In the genomic region with DNA sequence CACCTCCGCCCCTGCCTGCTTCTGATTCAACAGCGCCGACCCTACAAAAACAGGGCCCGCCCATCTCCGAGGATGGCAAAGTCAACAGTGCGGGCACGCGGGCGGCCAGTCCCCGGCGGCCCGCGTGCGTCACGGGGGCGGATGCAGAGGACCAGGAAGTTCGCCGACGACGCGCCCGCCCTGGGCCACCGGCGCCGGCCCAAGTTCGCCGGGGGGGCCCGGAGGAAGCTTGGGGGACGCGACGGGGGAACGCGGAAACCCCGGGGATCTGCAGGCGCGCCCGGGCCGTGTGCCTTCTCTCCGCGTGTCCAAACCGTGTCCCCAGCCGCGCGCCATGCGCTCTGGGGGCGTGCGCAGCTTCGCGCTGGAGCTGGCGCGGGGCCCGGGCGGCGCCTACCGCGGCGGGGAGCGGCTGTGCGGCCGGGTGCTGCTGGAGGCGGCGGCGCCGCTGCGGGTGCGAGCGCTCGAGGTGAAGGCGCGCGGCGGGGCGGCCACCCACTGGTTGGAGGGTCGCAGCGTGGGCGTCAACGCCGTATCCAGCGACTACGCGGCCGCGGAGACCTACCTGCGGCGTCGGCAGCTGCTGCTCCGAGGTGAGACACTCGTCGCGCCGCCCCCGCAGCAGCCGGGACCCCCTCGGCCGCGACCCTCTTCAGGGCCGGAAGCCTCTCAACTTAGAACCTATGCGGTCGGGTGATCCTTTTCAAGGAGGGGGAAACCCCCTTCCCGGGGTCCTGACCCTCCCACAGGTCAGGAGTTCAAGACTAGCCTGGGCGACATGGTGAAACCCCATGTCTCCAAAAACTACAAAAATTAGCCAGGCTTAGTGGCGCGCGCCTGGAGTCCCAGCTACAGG, we compare ENCODE assay signal across 8 cellular contexts. TPM values are rescaled to one million over a fixed set of nuclear protein-coding genes. Genes with fewer than 3 reads are reported as not detected.
DNase-seq lines count a peak whose midpoint lies in the region; ATAC-seq and TF ChIP-seq lines count a peak whose summit lies in the region.

No MANE protein-coding gene starts in this region.

- no peaks in the 10 kb centered on the region for H3K36me3 ChIP-seq in OCI-LY1 (ENCODE audit: insufficient read depth, low read length)

- peak overlapping the region; percentile 91 for H3K4me2 ChIP-seq in OCI-LY1 (ENCODE audit: low read length)

- no peak for TF ChIP-seq CTCF in OCI-LY1 (IDR thresholded peaks at IDR 0.05; ENCODE audit: low read length)

- H3K27me3 ChIP-seq in OCI-LY1 (ENCODE audit: insufficient read depth, low read length) = no peaks in the 10 kb centered on the region

- DNase-seq in ACHN (peak; percentile 85), activated T-cell treated with anti-CD3 and anti-CD28 coated beads for 24 hours (ENCODE audit: low read depth) (peak; percentile 84), epithelial cell of prostate (ENCODE audit: low read depth, low spot score) (no peak), mucosa of gallbladder (ENCODE audit: low spot score) (peak; percentile 93)
- DNase-seq in stimulated activated CD8-positive, alpha-beta memory T cell treated with anti-CD3 and anti-CD28 coated beads, Interleukin-7, amount 100 ng/mL, for 1 hour (ENCODE audit: low read depth in 2 of 2) = peak; percentile 76 to 88

- 0 out of 2 replicates have a peak, but pooled peaks cover 7% of the 10 kb centered on the region for H3F3A ChIP-seq in OCI-LY1 (ENCODE audit: insufficient read depth, low read length)

- H2AFZ ChIP-seq in OCI-LY1 (ENCODE audit: low read length) = no peak overlapping the region

- H3K9ac ChIP-seq in OCI-LY1 (ENCODE audit: low read length) = peak overlapping the region; percentile 90

- TF ChIP-seq POLR2A in GM18526 (IDR thresholded peaks at IDR 0.05; ENCODE audit: extremely low read depth, insufficient read length) = peak; percentile 39

- H3K4me3 ChIP-seq in OCI-LY1 (ENCODE audit: low read depth, low read length, poor library complexity, severe bottlenecking) = peak overlapping the region; percentile 78

- no peaks in the 10 kb centered on the region for H3K9me2 ChIP-seq in OCI-LY1 (ENCODE audit: low read depth, low read length)

- no peaks in the 10 kb centered on the region for H4K20me1 ChIP-seq in OCI-LY1 (ENCODE audit: insufficient read depth, low read length)

- no peaks in the 10 kb centered on the region for H3K9me3 ChIP-seq in OCI-LY1 (ENCODE audit: low read length)

- peak; percentile 68 for ATAC-seq in HG03442 (IDR thresholded peaks at IDR 0.05; ENCODE audit: unreplicated experiment)

- in situ Hi-C loops in ACHN (cut with HindIII; ENCODE audit: low pct_ligation_motif_present, low pct_unique_long_range_greater_than_20kb, low sequenced_read_pairs) = no loop called here

- H3K4me1 ChIP-seq in OCI-LY1 (ENCODE audit: insufficient read depth, low read length, severe bottlenecking) = peaks cover 32% of the 10 kb centered on the region

- H3K79me2 ChIP-seq in OCI-LY1 (ENCODE audit: insufficient read depth, low read length) = peaks cover 6% of the 10 kb centered on the region; the same call in 1 of the 2 replicates

- peak overlapping the region; percentile 68 for H3K27ac ChIP-seq in OCI-LY1 (ENCODE audit: low read depth, low read length, poor library complexity, severe bottlenecking)
- peak overlapping the region; percentile 50 for H3K27ac ChIP-seq in epithelial cell of prostate

RNA-seq across cellular contexts. Expression of a gene that starts 6.8 kb away (rescaled TPM):
- 53.9 TPM for total RNA-seq in mucosa of gallbladder

RNA-seq across cellular contexts. Expression of a gene that starts 34.3 kb away (rescaled TPM):
- 1.6 TPM for total RNA-seq in mucosa of gallbladder
